In the genomic region with DNA sequence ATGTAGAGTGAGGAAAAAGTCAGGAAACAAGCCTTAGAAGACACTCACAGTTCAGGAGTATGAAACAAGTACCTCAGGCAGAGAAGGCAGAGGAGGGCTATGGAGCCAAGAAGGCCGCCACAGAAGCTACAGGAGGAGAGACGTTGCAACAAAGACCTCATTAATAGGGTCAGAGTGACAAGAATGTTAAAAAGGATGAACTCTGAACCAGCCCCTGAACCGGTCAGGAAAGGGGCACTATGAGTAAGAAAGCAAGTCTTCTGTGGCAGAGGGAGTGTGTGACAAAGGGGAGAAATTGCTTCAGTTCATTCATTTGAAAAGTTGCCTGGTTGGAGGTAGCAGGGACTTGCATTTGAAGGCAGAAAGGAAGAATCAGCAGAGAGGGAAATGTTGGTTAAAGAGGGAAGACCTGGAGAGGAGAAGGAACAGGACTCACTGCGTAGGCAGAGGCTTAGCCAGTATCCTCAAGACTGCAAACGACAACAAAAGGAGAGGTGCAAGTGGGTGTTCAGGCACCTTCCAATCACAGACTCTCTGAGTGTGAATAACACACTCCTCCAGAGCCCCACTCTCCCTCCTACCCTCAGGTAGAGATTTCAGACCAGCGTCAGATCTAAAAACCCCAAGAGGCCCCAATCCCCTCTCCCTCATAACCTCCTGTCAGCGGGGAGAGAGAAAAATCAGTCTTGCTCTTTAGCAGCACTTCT, we compare ENCODE assay signal across 24 cellular contexts. TPM values are rescaled to one million over a fixed set of nuclear protein-coding genes. Genes with fewer than 3 reads are reported as not detected.
DNase-seq lines count a peak whose midpoint lies in the region; ATAC-seq, FAIRE-seq and TF ChIP-seq lines count a peak whose summit lies in the region.
"Had no signal": no experiment of that assay in that cellular context is flagged by ENCODE, and none has a peak within 500 bp of the region (broad histone marks: within the 10 kb centered on the region; RNA-seq: fewer than 3 reads in every experiment).

No MANE protein-coding gene starts in this region.

- peak overlapping the region; percentile 49 for H3K4me2 ChIP-seq in neural progenitor cell
- H3K4me2 ChIP-seq: PC-9 had no signal

- FAIRE-seq in bronchial epithelial cell (lab: Jason Lieb, UNC): peak; percentile 52

- POLR2A ChIA-PET in CD8-positive, alpha-beta T cell (lab: Charles Lee): no interaction called here

- H3K4me3 ChIP-seq in CD4-positive, CD25-positive, alpha-beta regulatory T cell (ENCODE audit: low read depth, low read length): no peak overlapping the region
- H3K4me3 ChIP-seq in CD8-positive, alpha-beta T cell (ENCODE audit: low read depth, low read length): no peak overlapping the region
- H3K4me3 ChIP-seq in bronchial epithelial cell (ENCODE audit: low read depth, low read length) (no peak overlapping the region), neural progenitor cell (no peak overlapping the region)
- H3K4me3 ChIP-seq: PC-9, right lobe of liver, tibial nerve had no signal

- H3K79me2 ChIP-seq in neural progenitor cell (ENCODE audit: low read depth): no peaks in the 10 kb centered on the region
- H3K79me2 ChIP-seq: parathyroid adenoma had no signal

- CTCF ChIA-PET in CD8-positive, alpha-beta T cell (lab: Charles Lee): no interaction called here

- TF ChIP-seq CTCF in CD8-positive, alpha-beta T cell (IDR thresholded peaks at IDR 0.05): no peak
- TF ChIP-seq CTCF in bronchial epithelial cell (IDR thresholded peaks at IDR 0.05; ENCODE audit: insufficient read depth, low read length, severe bottlenecking) (no peak), neural progenitor cell (IDR thresholded peaks at IDR 0.05) (no peak)

- H3K27me3 Mint-ChIP-seq in CD4-positive, CD25-positive, alpha-beta regulatory T cell: no peaks in the 10 kb centered on the region
- no peaks in the 10 kb centered on the region for H3K27me3 Mint-ChIP-seq in CD8-positive, alpha-beta T cell (ENCODE audit: low read depth)
- no peaks in the 10 kb centered on the region for H3K27me3 Mint-ChIP-seq in neural progenitor cell (ENCODE audit: insufficient read depth, low read depth)
- H3K27me3 Mint-ChIP-seq: activated CD4-positive, alpha-beta T cell treated with anti-CD3 and anti-CD28 coated beads, Interleukin-2, amount 10 ng/mL, durations not matched to agents 24 days and 14 days; activated naive CD8-positive, alpha-beta T cell treated with anti-CD3 and anti-CD28 coated beads, Interleukin-2, amount 10 ng/mL, durations not matched to agents 7 days and 5 days; T-cell had no signal

- H3K36me3 Mint-ChIP-seq in CD4-positive, CD25-positive, alpha-beta regulatory T cell: peaks cover 49% of the 10 kb centered on the region
- H3K36me3 Mint-ChIP-seq in CD8-positive, alpha-beta T cell: peaks cover 83% of the 10 kb centered on the region
- peaks cover 6% of the 10 kb centered on the region for H3K36me3 Mint-ChIP-seq in neural progenitor cell

- H3K27ac Mint-ChIP-seq in CD4-positive, CD25-positive, alpha-beta regulatory T cell: peak overlapping the region in 2 of 3 donors; percentile 16 to 95
- peak overlapping the region; percentile 75 for H3K27ac Mint-ChIP-seq in CD8-positive, alpha-beta T cell
- peak overlapping the region; percentile 38 for H3K27ac Mint-ChIP-seq in neural progenitor cell
- H3K27ac Mint-ChIP-seq: activated CD4-positive, alpha-beta T cell treated with anti-CD3 and anti-CD28 coated beads, Interleukin-2, amount 10 ng/mL, durations not matched to agents 24 days and 14 days; activated naive CD8-positive, alpha-beta T cell treated with anti-CD3 and anti-CD28 coated beads, Interleukin-2, amount 10 ng/mL, durations not matched to agents 7 days and 5 days had no signal

- intact Hi-C loops in CD8-positive, alpha-beta T cell (cut with DNase I, micrococcal nuclease): no loop called here

- H3K9ac ChIP-seq in neural progenitor cell: no peak overlapping the region
- H3K9ac ChIP-seq: parathyroid adenoma had no signal

- no peaks in the 10 kb centered on the region for H3K9me3 Mint-ChIP-seq in CD4-positive, CD25-positive, alpha-beta regulatory T cell
- no peaks in the 10 kb centered on the region for H3K9me3 Mint-ChIP-seq in CD8-positive, alpha-beta T cell
- no peaks in the 10 kb centered on the region for H3K9me3 Mint-ChIP-seq in neural progenitor cell
- H3K9me3 Mint-ChIP-seq: activated CD4-positive, alpha-beta T cell treated with anti-CD3 and anti-CD28 coated beads, Interleukin-2, amount 10 ng/mL, durations not matched to agents 24 days and 14 days; activated naive CD8-positive, alpha-beta T cell treated with anti-CD3 and anti-CD28 coated beads, Interleukin-2, amount 10 ng/mL, durations not matched to agents 7 days and 5 days; T-cell had no signal

- H3K4me3 Mint-ChIP-seq in CD4-positive, CD25-positive, alpha-beta regulatory T cell: no peak overlapping the region
- no peak overlapping the region for H3K4me3 Mint-ChIP-seq in CD8-positive, alpha-beta T cell
- H3K4me3 Mint-ChIP-seq in neural progenitor cell: no peak overlapping the region
- H3K4me3 Mint-ChIP-seq: activated CD4-positive, alpha-beta T cell treated with anti-CD3 and anti-CD28 coated beads, Interleukin-2, amount 10 ng/mL, durations not matched to agents 24 days and 14 days; activated naive CD8-positive, alpha-beta T cell treated with anti-CD3 and anti-CD28 coated beads, Interleukin-2, amount 10 ng/mL, durations not matched to agents 7 days and 5 days; T-cell had no signal

- no peaks in the 10 kb centered on the region for H3K9me3 ChIP-seq in CD4-positive, CD25-positive, alpha-beta regulatory T cell (ENCODE audit: control insufficient read depth in 2 of 2, low read length in 2 of 2)
- no peaks in the 10 kb centered on the region for H3K9me3 ChIP-seq in CD8-positive, alpha-beta T cell (ENCODE audit: low read length)
- H3K9me3 ChIP-seq in neural progenitor cell (ENCODE audit: low read depth): no peaks in the 10 kb centered on the region
- H3K9me3 ChIP-seq: right lobe of liver, tibial nerve had no signal

- no peaks in the 10 kb centered on the region for H3K27me3 ChIP-seq in CD4-positive, CD25-positive, alpha-beta regulatory T cell (ENCODE audit: control insufficient read depth, insufficient read depth, low read length)
- H3K27me3 ChIP-seq in CD8-positive, alpha-beta T cell (ENCODE audit: insufficient read depth, low read length): no peaks in the 10 kb centered on the region
- no peaks in the 10 kb centered on the region for H3K27me3 ChIP-seq in bronchial epithelial cell (ENCODE audit: control insufficient read depth, insufficient read depth, low read length)
- H3K27me3 ChIP-seq in neural progenitor cell: no peaks in the 10 kb centered on the region
- H3K27me3 ChIP-seq: right lobe of liver, tibial nerve had no signal

- no peaks in the 10 kb centered on the region for H3K4me1 ChIP-seq in CD4-positive, CD25-positive, alpha-beta regulatory T cell (ENCODE audit: control insufficient read depth, insufficient read depth, low read length, poor library complexity, severe bottlenecking)
- no peaks in the 10 kb centered on the region for H3K4me1 ChIP-seq in CD8-positive, alpha-beta T cell (ENCODE audit: insufficient read depth, low read length)
- H3K4me1 ChIP-seq in neural progenitor cell: peaks cover 8% of the 10 kb centered on the region
- H3K4me1 ChIP-seq: parathyroid adenoma, right lobe of liver had no signal

- DNase-seq in CD4-positive, CD25-positive, alpha-beta regulatory T cell: no peak
- no peak for DNase-seq in CD8-positive, alpha-beta T cell
- no peak for DNase-seq in bronchial epithelial cell (ENCODE audit: low read depth)
- DNase-seq in neural progenitor cell (ENCODE audit: low spot score): peak; percentile 45
- DNase-seq in SKM-1 treated with dmso at 0.1 percent for 144 hours (lab: John Stamatoyannopoulos, UW; ENCODE audit: unreplicated experiment): no peak
- DNase-seq in NCI-H2227 treated with DMSO at 0.1 percent for 48 hours (lab: John Stamatoyannopoulos, UW): no peak
- no peak for DNase-seq in NK-92 (lab: John Stamatoyannopoulos, UW; ENCODE audit: unreplicated experiment)
- DNase-seq: activated CD4-positive, alpha-beta T cell treated with anti-CD3 and anti-CD28 coated beads, Interleukin-2, amount 10 ng/mL, durations not matched to agents 24 days and 14 days; activated naive CD8-positive, alpha-beta T cell treated with anti-CD3 and anti-CD28 coated beads, Interleukin-2, amount 10 ng/mL, durations not matched to agents 7 days and 5 days; activated T-cell treated with anti-CD3 and anti-CD28 coated beads for 4 hours; dermis blood vessel endothelial cell; foreskin fibroblast; HCEC 1CT; Kasumi-1; NCI-H1092; NCI-H2029 treated with DMSO at 0.1 percent for 48 hours; NCI-H446; PC-9; SHP77 treated with DMSO at 0.1 percent for 48 hours; T-cell had no signal

- no peak overlapping the region for H3K27ac ChIP-seq in CD4-positive, CD25-positive, alpha-beta regulatory T cell (ENCODE audit: insufficient read depth, low read length, poor library complexity, severe bottlenecking)
- no peak overlapping the region for H3K27ac ChIP-seq in CD8-positive, alpha-beta T cell (ENCODE audit: low read depth, low read length)
- peak overlapping the region; percentile 71 for H3K27ac ChIP-seq in neural progenitor cell
- H3K27ac ChIP-seq: epithelial cell of prostate, parathyroid adenoma, PC-9, right lobe of liver had no signal

- ATAC-seq in CD4-positive, CD25-positive, alpha-beta regulatory T cell (ENCODE audit: low read depth in 2 of 2): no peak
- ATAC-seq in CD8-positive, alpha-beta T cell: no peak
- ATAC-seq: right lobe of liver, T-cell had no signal

- peaks cover 0 to 24% (median 12%) of the 10 kb centered on the region in 4 donors for H3K4me1 Mint-ChIP-seq in CD4-positive, CD25-positive, alpha-beta regulatory T cell
- H3K4me1 Mint-ChIP-seq in CD8-positive, alpha-beta T cell (ENCODE audit: low read depth): peaks cover 4% of the 10 kb centered on the region
- peaks cover 11% of the 10 kb centered on the region for H3K4me1 Mint-ChIP-seq in neural progenitor cell

- H3F3A ChIP-seq in neural progenitor cell (ENCODE audit: low read depth): peaks cover 10% of the 10 kb centered on the region

- no peaks in the 10 kb centered on the region for H4K20me1 ChIP-seq in neural progenitor cell (ENCODE audit: low read depth)

- no peak overlapping the region for H2AFZ ChIP-seq in neural progenitor cell (replicated peaks)
- H2AFZ ChIP-seq: parathyroid adenoma, PC-9 had no signal

- H3K36me3 ChIP-seq in CD4-positive, CD25-positive, alpha-beta regulatory T cell (ENCODE audit: control insufficient read depth, insufficient read depth, low read length): peaks cover 84% of the 10 kb centered on the region
- H3K36me3 ChIP-seq in CD8-positive, alpha-beta T cell (ENCODE audit: insufficient read depth, low read length): peaks cover 51% of the 10 kb centered on the region
- H3K36me3 ChIP-seq in bronchial epithelial cell (ENCODE audit: control insufficient read depth, insufficient read depth, low read length) (peaks cover 28% of the 10 kb centered on the region), neural progenitor cell (no peaks in the 10 kb centered on the region)

RNA-seq across cellular contexts. Expression of a gene that starts 15.4 kb away (rescaled TPM):
- 11.7 TPM for total RNA-seq in CD4-positive, CD25-positive, alpha-beta regulatory T cell
- 1 to 10 TPM in 1 of 4 donors, under 1 TPM in 3; 0.25 to 1.3 (median 0.64) TPM for polyA plus RNA-seq in CD4-positive, CD25-positive, alpha-beta regulatory T cell
- total RNA-seq in CD8-positive, alpha-beta T cell: 1 to 10 TPM; 9.4 to 9.8 TPM
- 12.4 and 91.5 TPM in 2 replicates for total RNA-seq in bronchial epithelial cell
- 24.5 and 34.0 TPM in 2 replicates for total RNA-seq in neural progenitor cell (ENCODE audit: low replicate concordance)

RNA-seq across cellular contexts. Expression of a gene that starts 17.3 kb away (rescaled TPM):
- 478 TPM for total RNA-seq in CD4-positive, CD25-positive, alpha-beta regulatory T cell
- 10 to 100 TPM; 55.0 to 76.1 (median 63.4) TPM for polyA plus RNA-seq in CD4-positive, CD25-positive, alpha-beta regulatory T cell
- 100 to 1,000 TPM; 208 to 218 TPM for total RNA-seq in CD8-positive, alpha-beta T cell
- total RNA-seq in bronchial epithelial cell: 27.9 and 40.3 TPM in 2 replicates
- 14.2 and 36.6 TPM in 2 replicates for total RNA-seq in neural progenitor cell (ENCODE audit: low replicate concordance)

RNA-seq across cellular contexts. Expression of a gene that starts 17.9 kb away (rescaled TPM):
- total RNA-seq in CD4-positive, CD25-positive, alpha-beta regulatory T cell: 54.6 TPM
- 10 to 100 TPM; 51.0 to 69.6 (median 55.7) TPM for polyA plus RNA-seq in CD4-positive, CD25-positive, alpha-beta regulatory T cell
- 10 to 100 TPM; 10.8 to 11.7 TPM for total RNA-seq in CD8-positive, alpha-beta T cell
- total RNA-seq in bronchial epithelial cell (5.8 and 7.6 TPM in 2 replicates), neural progenitor cell (ENCODE audit: low replicate concordance) (20.9 and 43.6 TPM in 2 replicates)

RNA-seq across cellular contexts. Expression of a gene that starts 36.0 kb away (rescaled TPM):
- 129 TPM for total RNA-seq in CD4-positive, CD25-positive, alpha-beta regulatory T cell
- polyA plus RNA-seq in CD4-positive, CD25-positive, alpha-beta regulatory T cell: 1 to 10 TPM; 2.5 to 5.9 (median 4.6) TPM
- 100 to 1,000 TPM; 133 to 134 TPM for total RNA-seq in CD8-positive, alpha-beta T cell
- total RNA-seq in bronchial epithelial cell (3.2 and 8.1 TPM in 2 replicates), neural progenitor cell (ENCODE audit: low replicate concordance) (13.3 and 20.5 TPM in 2 replicates)
